Comparison of ENCODE assay signal across 16 cellular contexts in the genomic region with DNA sequence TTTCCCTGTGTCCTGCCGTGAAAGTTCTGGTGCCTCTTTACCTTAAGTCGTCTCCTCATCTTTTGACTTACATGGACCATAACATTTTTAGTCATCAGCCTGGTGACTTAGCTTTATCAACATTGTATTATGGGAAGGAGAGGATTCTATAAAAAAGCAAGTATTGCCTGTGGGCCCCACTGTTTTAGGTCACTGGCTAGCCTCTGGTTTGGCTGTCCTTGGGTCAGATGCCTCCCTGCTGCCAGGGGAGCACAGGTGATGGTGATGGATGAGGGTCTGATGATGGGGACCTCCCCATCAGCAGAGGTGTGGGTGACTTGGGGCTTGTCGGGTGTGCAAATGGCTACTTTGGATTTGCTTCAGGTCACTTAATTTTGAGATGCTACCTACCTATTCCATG. TPM values are rescaled to one million over a fixed set of nuclear protein-coding genes. Genes with fewer than 3 reads are reported as not detected.
DNase-seq lines count a peak whose midpoint lies in the region; ATAC-seq and TF ChIP-seq lines count a peak whose summit lies in the region.
"Had no signal": no experiment of that assay in that cellular context is flagged by ENCODE, and none has a peak within 500 bp of the region (broad histone marks: within the 10 kb centered on the region; RNA-seq: fewer than 3 reads in every experiment).

No MANE protein-coding gene starts in this region.

- no peak overlapping the region for H3K4me3 Mint-ChIP-seq in CD8-positive, alpha-beta T cell
- H3K4me3 Mint-ChIP-seq in T-helper 17 cell (peak overlapping the region; percentile 9), memory B cell (no peak overlapping the region)
- H3K4me3 Mint-ChIP-seq in stimulated activated effector memory CD8-positive, alpha-beta T cell treated with anti-CD3 and anti-CD28 coated beads, Interleukin-12 subunit alpha, Interleukin-12 subunit beta, amount 100 ng/mL, for 72 hours = no peak overlapping the region

- no peaks in the 10 kb centered on the region for H3K27me3 Mint-ChIP-seq in CD8-positive, alpha-beta T cell (ENCODE audit: low read depth)
- H3K27me3 Mint-ChIP-seq in T-helper 17 cell (no peaks in the 10 kb centered on the region), memory B cell (no peaks in the 10 kb centered on the region)

- no peaks in the 10 kb centered on the region for H3K36me3 ChIP-seq in CD8-positive, alpha-beta T cell (ENCODE audit: insufficient read depth, low read length)
- H3K36me3 ChIP-seq in Peyer's patch = no peaks in the 10 kb centered on the region

- peaks cover 35% of the 10 kb centered on the region for H3K4me1 ChIP-seq in CD8-positive, alpha-beta T cell (ENCODE audit: insufficient read depth, low read length)
- H3K4me1 ChIP-seq in Peyer's patch = peaks cover 0 to 43% (median 3%) of the 10 kb centered on the region in 4 donors

- intact Hi-C loops in CD8-positive, alpha-beta T cell (cut with DNase I, micrococcal nuclease) = no loop called here

- H3K4me3 ChIP-seq in CD8-positive, alpha-beta T cell (ENCODE audit: low read depth, low read length) = no peak overlapping the region
- H3K4me3 ChIP-seq in Peyer's patch = no peak overlapping the region
- H3K4me3 ChIP-seq: K562 had no signal

- TF ChIP-seq CTCF in CD8-positive, alpha-beta T cell (IDR thresholded peaks at IDR 0.05) = no peak
- no peak for TF ChIP-seq CTCF in Peyer's patch (IDR thresholded peaks at IDR 0.05)

- H3K27ac Mint-ChIP-seq in CD8-positive, alpha-beta T cell = peak overlapping the region; percentile 41
- H3K27ac Mint-ChIP-seq in T-helper 17 cell (no peak overlapping the region), memory B cell (peak overlapping the region; percentile 20)
- H3K27ac Mint-ChIP-seq in stimulated activated effector memory CD8-positive, alpha-beta T cell treated with anti-CD3 and anti-CD28 coated beads, Interleukin-12 subunit alpha, Interleukin-12 subunit beta, amount 100 ng/mL, for 72 hours = peak overlapping the region; percentile 11

- no peak for TF ChIP-seq POLR2A in Peyer's patch (IDR thresholded peaks at IDR 0.05)

- H3K36me3 Mint-ChIP-seq in CD8-positive, alpha-beta T cell = no peaks in the 10 kb centered on the region
- no peaks in the 10 kb centered on the region for H3K36me3 Mint-ChIP-seq in T-helper 17 cell (ENCODE audit: low read depth)
- H3K36me3 Mint-ChIP-seq in memory B cell = no peaks in the 10 kb centered on the region
- no peaks in the 10 kb centered on the region for H3K36me3 Mint-ChIP-seq in stimulated activated effector memory CD8-positive, alpha-beta T cell treated with anti-CD3 and anti-CD28 coated beads, Interleukin-12 subunit alpha, Interleukin-12 subunit beta, amount 100 ng/mL, for 72 hours

- H3K27ac ChIP-seq in CD8-positive, alpha-beta T cell (ENCODE audit: low read depth, low read length) = no peak overlapping the region
- no peak overlapping the region for H3K27ac ChIP-seq in Peyer's patch
- H3K27ac ChIP-seq: HL-60 had no signal

- POLR2A ChIA-PET in CD8-positive, alpha-beta T cell (lab: Charles Lee) = interaction anchor here (0.5 kb wide), 1 partner anchor 85 kb away, joined by 3 read pairs; no protein-coding TSS in a partner anchor

- no peaks in the 10 kb centered on the region for H3K27me3 ChIP-seq in CD8-positive, alpha-beta T cell (ENCODE audit: insufficient read depth, low read length)
- H3K27me3 ChIP-seq in Peyer's patch = no peaks in the 10 kb centered on the region

- no peak for DNase-seq in CD8-positive, alpha-beta T cell
- no peak for DNase-seq in T-helper 17 cell
- DNase-seq in memory B cell (ENCODE audit: low spot score in 2 of 2) = no peak
- no peak for DNase-seq in stimulated activated effector memory CD8-positive, alpha-beta T cell treated with anti-CD3 and anti-CD28 coated beads, Interleukin-12 subunit alpha, Interleukin-12 subunit beta, amount 100 ng/mL, for 72 hours (ENCODE audit: low spot score in 2 of 2)
- no peak for DNase-seq in DMS114 treated with DMSO at 0.1 percent for 48 hours (lab: John Stamatoyannopoulos, UW; ENCODE audit: unreplicated experiment)
- no peak for DNase-seq in T-helper 9 cell
- DNase-seq in Peyer's patch = no peak
- DNase-seq: AML-193, DMS 273 treated with DMSO at 0.1 percent for 48 hours, EL, NCI-H146, NCI-H2107, NCI-H345, NCI-H526 treated with DMSO at 0.1 percent for 48 hours had no signal

- H3K4me1 Mint-ChIP-seq in CD8-positive, alpha-beta T cell (ENCODE audit: low read depth) = peaks cover 75% of the 10 kb centered on the region
- H3K4me1 Mint-ChIP-seq in T-helper 17 cell (peaks cover 54% of the 10 kb centered on the region), memory B cell (peaks cover 55% of the 10 kb centered on the region)
- H3K4me1 Mint-ChIP-seq in stimulated activated effector memory CD8-positive, alpha-beta T cell treated with anti-CD3 and anti-CD28 coated beads, Interleukin-12 subunit alpha, Interleukin-12 subunit beta, amount 100 ng/mL, for 72 hours = peaks cover 59% of the 10 kb centered on the region

- no peak for ATAC-seq in CD8-positive, alpha-beta T cell
- ATAC-seq in T-helper 17 cell = no peak
- no peak for ATAC-seq in memory B cell (ENCODE audit: low read depth)
- no peak for ATAC-seq in stimulated activated effector memory CD8-positive, alpha-beta T cell treated with anti-CD3 and anti-CD28 coated beads, Interleukin-12 subunit alpha, Interleukin-12 subunit beta, amount 100 ng/mL, for 72 hours
- ATAC-seq: K562 had no signal

- H3K9me3 ChIP-seq in CD8-positive, alpha-beta T cell (ENCODE audit: low read length) = no peaks in the 10 kb centered on the region
- H3K9me3 ChIP-seq in T-helper 17 cell (ENCODE audit: control insufficient read depth, low read length, poor library complexity, severe bottlenecking) (no peaks in the 10 kb centered on the region), Peyer's patch (no peaks in the 10 kb centered on the region)

- CTCF ChIA-PET in CD8-positive, alpha-beta T cell (lab: Charles Lee) = interaction anchor here (1.8 kb wide), 1 partner anchor 10 kb away, joined by 4 read pairs; no protein-coding TSS in a partner anchor

- no peaks in the 10 kb centered on the region for H3K9me3 Mint-ChIP-seq in CD8-positive, alpha-beta T cell
- no peaks in the 10 kb centered on the region for H3K9me3 Mint-ChIP-seq in memory B cell
- no peaks in the 10 kb centered on the region for H3K9me3 Mint-ChIP-seq in stimulated activated effector memory CD8-positive, alpha-beta T cell treated with anti-CD3 and anti-CD28 coated beads, Interleukin-12 subunit alpha, Interleukin-12 subunit beta, amount 100 ng/mL, for 72 hours

RNA-seq across cellular contexts. Expression of a gene that starts 51.8 kb away (rescaled TPM):
- 10 to 100 TPM; 29.0 to 30.2 TPM for total RNA-seq in CD8-positive, alpha-beta T cell
- total RNA-seq in T-helper 17 cell = 10 to 100 TPM; 34.8 to 39.8 TPM
- 10 to 100 TPM; 38.2 to 77.6 (median 51.2) TPM for total RNA-seq in Peyer's patch
